Comparison of ENCODE assay signal across 8 cellular contexts in genomic region chr1:145962157-145963102, GRCh38. TPM values are rescaled to one million over a fixed set of nuclear protein-coding genes. Genes with fewer than 3 reads are reported as not detected.
DNase-seq lines count a peak whose midpoint lies in the region; ATAC-seq and TF ChIP-seq lines count a peak whose summit lies in the region.

No MANE protein-coding gene starts in this region.

- no peaks in the 10 kb centered on the region for H3K27me3 ChIP-seq in SU-DHL-6 (ENCODE audit: low read length)
- H3K27me3 ChIP-seq in right lobe of liver: no peaks in the 10 kb centered on the region

- no peaks in the 10 kb centered on the region for H3K9me3 Mint-ChIP-seq in stimulated activated memory B cell treated with anti-CD40 and anti-IgM and Interleukin-4, amounts not matched to agents 10 μg/mL and 1 μg/mL and 100 μg/mL, for 72 hours

- ATAC-seq in right lobe of liver (no peak), HG03097 (IDR thresholded peaks at IDR 0.05; ENCODE audit: low FRiP score, unreplicated experiment) (no peak)
- ATAC-seq in stimulated activated memory B cell treated with anti-CD40 and anti-IgM and Interleukin-4, amounts not matched to agents 10 μg/mL and 1 μg/mL and 100 μg/mL, for 72 hours: no peak

- H3K4me1 ChIP-seq in right lobe of liver: peaks cover 0 to 36% (median 10%) of the 10 kb centered on the region in 4 donors

- DNase-seq in DMS53 (lab: John Stamatoyannopoulos, UW) (peak; percentile 66), DMS53 treated with DMSO at 0.1 percent for 48 hours (lab: John Stamatoyannopoulos, UW; ENCODE audit: unreplicated experiment) (no peak), right lobe of liver (peak in 2 of 3 donors; percentile 48 to 59), GF-D8 (lab: John Stamatoyannopoulos, UW) (no peak)
- DNase-seq in central memory CD4-positive, alpha-beta T cell: peak; percentile 17

- peak overlapping the region; percentile 23 for H3K4me3 ChIP-seq in SU-DHL-6 (ENCODE audit: insufficient read depth, low read length, poor library complexity, severe bottlenecking)
- H3K4me3 ChIP-seq in right lobe of liver: peak overlapping the region; percentile 20 to 67 (median 55)

- peaks cover 69% of the 10 kb centered on the region for H3K4me1 Mint-ChIP-seq in stimulated activated memory B cell treated with anti-CD40 and anti-IgM and Interleukin-4, amounts not matched to agents 10 μg/mL and 1 μg/mL and 100 μg/mL, for 72 hours

- 29% methylated on average over 16 of the region's 36 CpGs for WGBS in right lobe of liver (ENCODE audit: insufficient coverage, low coverage, low lambda C conversion rate, missing lambda C conversion rate)

- H3K36me3 Mint-ChIP-seq in stimulated activated memory B cell treated with anti-CD40 and anti-IgM and Interleukin-4, amounts not matched to agents 10 μg/mL and 1 μg/mL and 100 μg/mL, for 72 hours: peaks cover 4% of the 10 kb centered on the region

- peak overlapping the region; percentile 86 for H3K27ac Mint-ChIP-seq in stimulated activated memory B cell treated with anti-CD40 and anti-IgM and Interleukin-4, amounts not matched to agents 10 μg/mL and 1 μg/mL and 100 μg/mL, for 72 hours

- no peaks in the 10 kb centered on the region for H4K20me1 ChIP-seq in SU-DHL-6 (ENCODE audit: low read depth, low read length)

- H3K9me3 ChIP-seq in SU-DHL-6 (ENCODE audit: insufficient read depth, low read length) (no peaks in the 10 kb centered on the region), right lobe of liver (no peaks in the 10 kb centered on the region)

- intact Hi-C loops in right lobe of liver (cut with DNase I): no loop called here

- no peak for TF ChIP-seq POLR2A in right lobe of liver (IDR thresholded peaks at IDR 0.05)

- H3K9ac ChIP-seq in SU-DHL-6 (ENCODE audit: low read length): peak overlapping the region; percentile 53; the same call in 1 of the 2 replicates

- peak overlapping the region; percentile 85 for H3K4me3 Mint-ChIP-seq in stimulated activated memory B cell treated with anti-CD40 and anti-IgM and Interleukin-4, amounts not matched to agents 10 μg/mL and 1 μg/mL and 100 μg/mL, for 72 hours

- no peaks in the 10 kb centered on the region for H3K36me3 ChIP-seq in SU-DHL-6 (ENCODE audit: low read length)
- H3K36me3 ChIP-seq in right lobe of liver: no peaks in the 10 kb centered on the region

- no peaks in the 10 kb centered on the region for H3K9me2 ChIP-seq in SU-DHL-6 (replicated peaks; ENCODE audit: insufficient read depth, low read length)

- peaks cover 25% of the 10 kb centered on the region; the same call in 1 of the 2 replicates for H3F3A ChIP-seq in SU-DHL-6 (ENCODE audit: insufficient read depth)

- H3K4me2 ChIP-seq in SU-DHL-6 (ENCODE audit: low read depth, low read length, poor library complexity, severe bottlenecking): peak overlapping the region; percentile 76

- no peaks in the 10 kb centered on the region for H3K27me3 Mint-ChIP-seq in stimulated activated memory B cell treated with anti-CD40 and anti-IgM and Interleukin-4, amounts not matched to agents 10 μg/mL and 1 μg/mL and 100 μg/mL, for 72 hours

- H3K27ac ChIP-seq in SU-DHL-6 (ENCODE audit: low read depth, low read length) (no peak overlapping the region), right lobe of liver (no peak overlapping the region)

- TF ChIP-seq CTCF in SU-DHL-6 (IDR thresholded peaks at IDR 0.05; ENCODE audit: insufficient read depth, low read length, poor library complexity, severe bottlenecking) (no peak), right lobe of liver (IDR thresholded peaks at IDR 0.05) (no peak)

- no peaks in the 10 kb centered on the region for H3K79me2 ChIP-seq in SU-DHL-6 (ENCODE audit: insufficient read depth, low read length)

- no peak overlapping the region for H2AFZ ChIP-seq in SU-DHL-6 (ENCODE audit: low read depth, low read length, severe bottlenecking)

RNA-seq across cellular contexts. Expression of gene ANKRD34A, which starts 1.9 kb away (rescaled TPM):
- total RNA-seq in right lobe of liver: under 1 TPM in 5 of 6 experiments, not detected in 1; 0.14 to 0.88 (median 0.22) TPM

RNA-seq across cellular contexts. Expression of gene POLR3GL, which starts 2.1 kb away (rescaled TPM):
- 10 to 100 TPM in 4 of 6 experiments, 1 to 10 TPM in 2; 8.4 to 14.3 (median 11.9) TPM for total RNA-seq in right lobe of liver

RNA-seq across cellular contexts. Expression of gene LIX1L, which starts 4.6 kb away (rescaled TPM):
- total RNA-seq in right lobe of liver: 10 to 100 TPM; 10.6 to 11.9 (median 11.0) TPM

RNA-seq across cellular contexts. Expression of gene TXNIP, which starts 33.9 kb away (rescaled TPM):
- 100 to 1,000 TPM in 3 of 6 experiments, 10 to 100 TPM in 3; 56.3 to 398 (median 134) TPM for total RNA-seq in right lobe of liver

RNA-seq across cellular contexts. Expression of gene RBM8A, which starts 35.1 kb away (rescaled TPM):
- total RNA-seq in right lobe of liver: 10 to 100 TPM; 41.1 to 68.4 (median 56.3) TPM

Comparison
In these comparisons a context has a peak if more than half of its experiments do, and no peak if none do; other contexts are left out.
1. DNase-seq: peak in DMS53 (single experiment), central memory CD4-positive, alpha-beta T cell (single experiment) and right lobe of liver (2 of 3); none in DMS53 treated with DMSO at 0.1 percent for 48 hours (single experiment) and GF-D8 (single experiment).